Comparison of ENCODE assay signal across 10 cellular contexts in the genomic region with DNA sequence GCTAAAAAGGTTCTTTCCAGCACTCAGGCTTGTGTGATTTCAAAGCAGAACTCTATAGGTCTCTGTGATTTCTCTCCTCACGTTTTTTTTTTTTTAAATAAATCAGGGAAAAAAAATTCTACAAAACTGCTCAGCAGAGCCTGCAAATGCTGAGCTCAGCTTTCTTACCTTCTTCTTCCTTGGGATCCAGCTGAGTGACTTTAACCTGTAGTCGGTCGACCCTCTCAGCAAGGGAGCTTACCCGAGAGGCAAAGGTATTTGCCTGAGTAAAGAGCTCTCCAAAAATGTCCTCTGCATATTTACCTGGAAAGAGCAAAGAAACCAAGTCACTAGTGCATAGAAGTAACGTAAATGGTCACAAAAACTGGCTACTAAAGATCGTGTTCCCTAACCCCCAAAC. TPM values are rescaled to one million over a fixed set of nuclear protein-coding genes. Genes with fewer than 3 reads are reported as not detected.
DNase-seq lines count a peak whose midpoint lies in the region; ATAC-seq and TF ChIP-seq lines count a peak whose summit lies in the region.
"Had no signal": no experiment of that assay in that cellular context is flagged by ENCODE, and none has a peak within 500 bp of the region (broad histone marks: within the 10 kb centered on the region; RNA-seq: fewer than 3 reads in every experiment).

No MANE protein-coding gene starts in this region.

- no peaks in the 10 kb centered on the region for H3K27me3 Mint-ChIP-seq in activated T-cell treated with anti-CD3 and anti-CD28 coated beads, Interleukin-2, amount 50 U/mL, for 72 hours (ENCODE audit: low read depth)
- no peaks in the 10 kb centered on the region for H3K27me3 Mint-ChIP-seq in activated naive CD8-positive, alpha-beta T cell

- no peak overlapping the region for H3K4me3 ChIP-seq in left lung
- H3K4me3 ChIP-seq in tibial nerve = no peak overlapping the region
- H3K4me3 ChIP-seq in ovary = no peak overlapping the region

- H3K9me3 Mint-ChIP-seq in activated T-cell treated with anti-CD3 and anti-CD28 coated beads, Interleukin-2, amount 50 U/mL, for 72 hours = no peaks in the 10 kb centered on the region
- H3K9me3 Mint-ChIP-seq in activated naive CD8-positive, alpha-beta T cell (ENCODE audit: low read depth) = no peaks in the 10 kb centered on the region

- H3K36me3 Mint-ChIP-seq in activated T-cell treated with anti-CD3 and anti-CD28 coated beads, Interleukin-2, amount 50 U/mL, for 72 hours (ENCODE audit: insufficient read depth in 2 of 2) = peaks cover 7 to 22% of the 10 kb centered on the region in 2 donors
- H3K36me3 Mint-ChIP-seq in activated naive CD8-positive, alpha-beta T cell = peaks cover 6% of the 10 kb centered on the region

- intact Hi-C loops in left lung (cut with DNase I) (no loop called here), ovary (cut with DNase I) (loop anchor here in 1 of 4 donors (5.0 kb wide), 1 partner anchor 184 kb away; a partner anchor contains a TSS)

- no peak for TF ChIP-seq CTCF in left lung (IDR thresholded peaks at IDR 0.05)
- no peak for TF ChIP-seq CTCF in tibial nerve (IDR thresholded peaks at IDR 0.05)
- TF ChIP-seq CTCF in ovary (IDR thresholded peaks at IDR 0.05) = no peak

- H3K27ac Mint-ChIP-seq in activated T-cell treated with anti-CD3 and anti-CD28 coated beads, Interleukin-2, amount 50 U/mL, for 72 hours = peak overlapping the region; percentile 92
- H3K27ac Mint-ChIP-seq in activated naive CD8-positive, alpha-beta T cell = peak overlapping the region; percentile 88

- peaks cover 69% of the 10 kb centered on the region for H3K4me1 Mint-ChIP-seq in activated T-cell treated with anti-CD3 and anti-CD28 coated beads, Interleukin-2, amount 50 U/mL, for 72 hours (ENCODE audit: low read depth)
- peaks cover 48% of the 10 kb centered on the region for H3K4me1 Mint-ChIP-seq in activated naive CD8-positive, alpha-beta T cell (ENCODE audit: low read depth)

- H3K36me3 ChIP-seq in left lung (peaks cover 0 to 51% of the 10 kb centered on the region in 2 donors), tibial nerve (peaks cover 0 to 42% (median 16%) of the 10 kb centered on the region in 3 donors), ovary (no peaks in the 10 kb centered on the region)

- peak overlapping the region; percentile 6 to 82 for H3K4me3 Mint-ChIP-seq in activated T-cell treated with anti-CD3 and anti-CD28 coated beads, Interleukin-2, amount 50 U/mL, for 72 hours
- H3K4me3 Mint-ChIP-seq in activated naive CD8-positive, alpha-beta T cell = no peak overlapping the region

- TF ChIP-seq POLR2A in tibial nerve (IDR thresholded peaks at IDR 0.05) (no peak), ovary (IDR thresholded peaks at IDR 0.05) (no peak)

- TF ChIP-seq EP300 in tibial nerve (IDR thresholded peaks at IDR 0.05) (no peak), ovary (IDR thresholded peaks at IDR 0.05) (no peak)

- DNase-seq in activated T-cell treated with anti-CD3 and anti-CD28 coated beads, Interleukin-2, amount 50 U/mL, for 72 hours = no peak
- DNase-seq in activated T-cell treated with anti-CD3 and anti-CD28 coated beads, Interleukin-2, amount 50 U/mL, for 48 hours = no peak
- DNase-seq in left lung (no peak), tibial nerve (ENCODE audit: low spot score in 2 of 2) (no peak), ovary (no peak)
- DNase-seq in activated CD4-positive, alpha-beta T cell treated with anti-CD3 and anti-CD28 coated beads for 1 hour = no peak
- DNase-seq: activated CD8-positive, alpha-beta memory T cell treated with anti-CD3 and anti-CD28 coated beads for 24 hours had no signal

- 40% methylated on average over 6 of the region's 6 CpGs for WGBS in tibial nerve, 2 donors
- 48 to 49% (median 49%) methylated on average over 6 of the region's 6 CpGs for WGBS in ovary, 3 donors

- no peaks in the 10 kb centered on the region for H3K9me3 ChIP-seq in left lung
- no peaks in the 10 kb centered on the region for H3K9me3 ChIP-seq in tibial nerve
- H3K9me3 ChIP-seq in ovary = no peaks in the 10 kb centered on the region

- peaks cover 17 to 80% of the 10 kb centered on the region in 2 donors for H3K4me1 ChIP-seq in left lung
- H3K4me1 ChIP-seq in tibial nerve = peaks cover 0 to 79% (median 35%) of the 10 kb centered on the region in 4 donors
- H3K4me1 ChIP-seq in ovary (ENCODE audit: insufficient read depth) = peaks cover 1% of the 10 kb centered on the region

- H3K27ac ChIP-seq in left lung (peak overlapping the region; percentile 19 to 82), tibial nerve (peak overlapping the region; percentile 48 to 94 (median 68)), ovary (peak overlapping the region in 1 of 2 donors; percentile 19)

- ATAC-seq in activated T-cell treated with anti-CD3 and anti-CD28 coated beads, Interleukin-2, amount 50 U/mL, for 72 hours (replicated peaks in 1 of 2) = peak in 1 of 2 donors; percentile 21
- ATAC-seq in left lung (peak; percentile 55), GM18502 (IDR thresholded peaks at IDR 0.05; ENCODE audit: poor library complexity, unreplicated experiment) (no peak)

- H3K27me3 ChIP-seq in left lung (no peaks in the 10 kb centered on the region), tibial nerve (no peaks in the 10 kb centered on the region), ovary (no peaks in the 10 kb centered on the region)

RNA-seq across cellular contexts. Expression of a gene that starts 26.4 kb away (rescaled TPM):
- total RNA-seq in activated T-cell treated with anti-CD3 and anti-CD28 coated beads, Interleukin-2, amount 50 U/mL, for 72 hours = under 1 TPM; 0.81 to 0.91 TPM
- under 1 TPM; 0.16 to 0.29 TPM for total RNA-seq in left lung
- not detected for total RNA-seq in tibial nerve
- under 1 TPM in 6 of 7 donors, not detected in 1; 0.15 to 0.87 (median 0.41) TPM for total RNA-seq in ovary
- under 1 TPM; 0.12 to 0.18 TPM for polyA plus RNA-seq in ovary

RNA-seq across cellular contexts. Expression of a gene that starts 35.7 kb away (rescaled TPM):
- total RNA-seq in activated T-cell treated with anti-CD3 and anti-CD28 coated beads, Interleukin-2, amount 50 U/mL, for 72 hours = not detected
- total RNA-seq in left lung (1 to 10 TPM; 4.0 to 5.9 TPM), tibial nerve (not detected), ovary (10 to 100 TPM in 1 of 7 donors, 1 to 10 TPM in 1, under 1 TPM in 3, not detected in 2; 0.52 to 15.5 (median 0.89) TPM)
- polyA plus RNA-seq in ovary = under 1 TPM in 1 of 2 donors, not detected in 1; 0.06 TPM
- total RNA-seq: fibroblast of villous mesenchyme had no signal

RNA-seq across cellular contexts. Expression of a gene that starts 44.2 kb away (rescaled TPM):
- not detected for total RNA-seq in activated T-cell treated with anti-CD3 and anti-CD28 coated beads, Interleukin-2, amount 50 U/mL, for 72 hours
- 100 to 1,000 TPM; 156 to 487 TPM for total RNA-seq in left lung
- 1 to 10 TPM in 3 of 4 donors, not detected in 1; 2.5 to 8.7 (median 3.7) TPM for total RNA-seq in tibial nerve
- 1 to 10 TPM in 4 of 7 donors, under 1 TPM in 3; 0.35 to 7.6 (median 1.2) TPM for total RNA-seq in ovary
- 1 to 10 TPM; 2.5 to 6.5 TPM for polyA plus RNA-seq in ovary
- total RNA-seq: fibroblast of villous mesenchyme had no signal

RNA-seq across cellular contexts. Expression of a gene that starts 52.0 kb away (rescaled TPM):
- total RNA-seq in activated T-cell treated with anti-CD3 and anti-CD28 coated beads, Interleukin-2, amount 50 U/mL, for 72 hours = 10 to 100 TPM in 1 of 2 donors, 1 to 10 TPM in 1; 8.3 to 10.4 TPM
- 10 to 100 TPM; 81.7 to 83.3 TPM for total RNA-seq in left lung
- total RNA-seq in tibial nerve = 100 to 1,000 TPM in 2 of 4 donors, 10 to 100 TPM in 2; 82.2 to 122 (median 101) TPM
- total RNA-seq in ovary = 10 to 100 TPM; 10.3 to 45.9 (median 19.0) TPM
- 10 to 100 TPM in 1 of 2 donors, 1 to 10 TPM in 1; 5.1 to 14.2 TPM for polyA plus RNA-seq in ovary

Comparison
In these comparisons a context has a peak if more than half of its experiments do, and no peak if none do; other contexts are left out.
1. RNA of a gene that starts 44.2 kb away (total RNA-seq): 156 to 487 TPM in left lung; 2.5 to 8.7 TPM in tibial nerve, 0.35 to 7.6 TPM in ovary and not detected in activated T-cell treated with anti-CD3 and anti-CD28 coated beads, Interleukin-2, amount 50 U/mL, for 72 hours; every median in the first group is over 10 times any median in the second.